Comparison of ENCODE assay signal across 9 cellular contexts in genomic region chr2:27071990-27072830, GRCh38. TPM values are rescaled to one million over a fixed set of nuclear protein-coding genes. Genes with fewer than 3 reads are reported as not detected.
DNase-seq lines count a peak whose midpoint lies in the region; ATAC-seq, FAIRE-seq and TF ChIP-seq lines count a peak whose summit lies in the region.
"Had no signal": no experiment of that assay in that cellular context is flagged by ENCODE, and none has a peak within 500 bp of the region (broad histone marks: within the 10 kb centered on the region; RNA-seq: fewer than 3 reads in every experiment).

No MANE protein-coding gene starts in this region.

- intact Hi-C loops in thyroid gland (cut with DNase I): loop anchor here (5.0 kb wide), 1 partner anchor 40 kb away; the partner anchor contains the start of gene TMEM214

- TF ChIP-seq RAD21 in H1 (IDR thresholded peaks at IDR 0.05 in 1 of 2, conservative IDR thresholded peaks at IDR 0.05 in 1 of 2; ENCODE audit: low read depth in 2 of 2, low read length in 2 of 2): no peak

- H3K4me1 ChIP-seq in H1 (replicated peaks in 1 of 4; ENCODE audit: control insufficient read depth in 3 of 4, insufficient read depth in 4 of 4, low read length in 3 of 4) (peaks cover 0 to 7% (median 4%) of the 10 kb centered on the region in 4 experiments; a peak in 5 of 7 replicates), mucosa of rectum (ENCODE audit: control insufficient read depth in 2 of 2, insufficient read depth in 2 of 2, low read length in 2 of 2) (peaks cover 22 to 28% of the 10 kb centered on the region in 2 donors), thyroid gland (peaks cover 21 to 37% of the 10 kb centered on the region in 2 donors)

- WGBS in H1 (ENCODE audit: extremely low coverage in 1 of 2, insufficient coverage in 1 of 2, insufficient read length in 1 of 2, insufficient replicate concordance in 2 of 2, low coverage in 1 of 2, low lambda C conversion rate in 2 of 2, missing lambda C conversion rate in 1 of 2), 2 experiments: 4% methylated on average over 30 of the region's 34 CpGs; no CpG with 5 or more reads in 1 of the 2 experiments
- WGBS in thyroid gland, 2 donors: 4 to 6% methylated on average over 24 to 31 of the region's 34 CpGs

- peaks cover 0 to 12% of the 10 kb centered on the region in 2 experiments; a peak in 3 of 4 replicates for H3K79me2 ChIP-seq in H1 (ENCODE audit: control insufficient read depth in 1 of 2, insufficient read depth in 2 of 2, low read length in 2 of 2)

- H3K27me3 ChIP-seq in H1 (replicated peaks in 1 of 4; ENCODE audit: control insufficient read depth in 3 of 4, extremely low read depth in 1 of 4, insufficient read depth in 3 of 4, low read length in 3 of 4) (0 out of 7 replicates have a peak, but pooled peaks cover 0 to 3% (median 0%) of the 10 kb centered on the region in 4 experiments), mucosa of rectum (ENCODE audit: control insufficient read depth in 2 of 2, insufficient read depth in 2 of 2, low read length in 2 of 2) (no peaks in the 10 kb centered on the region), thyroid gland (no peaks in the 10 kb centered on the region)

- H3K4me2 ChIP-seq in H1 (ENCODE audit: insufficient read depth in 1 of 2, low read depth in 2 of 2, low read length in 2 of 2): peak overlapping the region; percentile 85 to 99

- ATAC-seq in HG02763 (IDR thresholded peaks at IDR 0.05; ENCODE audit: unreplicated experiment): peak; percentile 27

- CTCF ChIA-PET in H1 (lab: Charles Lee; ENCODE audit: partially characterized antibody): interaction anchor here (0.8 to 2.7 kb wide), 12 partner anchors 9 to 169 kb away, joined by 3 to 20 read pairs (median 6); partner anchors contain the start of genes KHK and PREB

- peaks cover 12% of the 10 kb centered on the region; the same call in 1 of the 2 replicates for H3K79me1 ChIP-seq in H1 (ENCODE audit: low read depth, low read length)

- TF ChIP-seq EP300 in H1 (IDR thresholded peaks at IDR 0.05; ENCODE audit: borderline replicate concordance in 1 of 2, low read depth in 2 of 2, low read length in 2 of 2): no peak

- FAIRE-seq in H1 (lab: Jason Lieb, UNC): no peak
- FAIRE-seq: colon had no signal

- no peaks in the 10 kb centered on the region for H3K27me3 Mint-ChIP-seq in T-helper 1 cell treated with Interleukin-12 subunit alpha and Interleukin-12 subunit beta and Interleukin-4 antibody, amounts not matched to agents 30 μg/mL and 1 μg/mL, for 36 hours (ENCODE audit: low read depth)

- H3K23me2 ChIP-seq in H1 (ENCODE audit: low read depth, low read length): peaks cover 14% of the 10 kb centered on the region; the same call in 1 of the 2 replicates

- no peak overlapping the region for H2AK5ac ChIP-seq in H1 (ENCODE audit: low read depth, low read length)

- H4K5ac ChIP-seq in H1 (ENCODE audit: insufficient read length, low read depth, low read length): peak overlapping the region; percentile 51

- H3K36me3 ChIP-seq in H1 (ENCODE audit: control insufficient read depth in 2 of 4, insufficient read depth in 4 of 4, low read length in 3 of 4) (peaks cover 10 to 27% (median 16%) of the 10 kb centered on the region in 4 experiments; a peak in 7 of 8 replicates), mucosa of rectum (ENCODE audit: control insufficient read depth in 2 of 2, insufficient read depth in 2 of 2, low read length in 2 of 2) (peaks cover 18 to 20% of the 10 kb centered on the region in 2 donors), thyroid gland (peaks cover 0 to 9% of the 10 kb centered on the region in 2 donors)

- in situ Hi-C loops in GM13977 (cut with MboI; ENCODE audit: low pct_unique_long_range_greater_than_20kb, low sequenced_read_pairs, unreplicated experiment): no loop called here

- H3K4me3 ChIP-seq in H1 (ENCODE audit: extremely low read depth in 1 of 4, insufficient read depth in 2 of 4, low read depth in 3 of 4, low read length in 4 of 4) (peak overlapping the region; percentile 82 to 99 (median 93)), mucosa of rectum (ENCODE audit: low read length in 2 of 2) (peak overlapping the region; percentile 75 to 86), thyroid gland (replicated peaks in 1 of 3) (peak overlapping the region; percentile 40 to 80 (median 66))

- H4K20me1 ChIP-seq in H1 (replicated peaks in 1 of 2; ENCODE audit: control insufficient read depth in 1 of 2, insufficient read depth in 2 of 2, low read length in 2 of 2): peaks cover 0 to 6% of the 10 kb centered on the region in 2 experiments

- H3K14ac ChIP-seq in H1 (ENCODE audit: insufficient read length): no peak overlapping the region

- H2BK120ac ChIP-seq in H1 (replicated peaks; ENCODE audit: low read depth, low read length): no peak overlapping the region

- peak overlapping the region in 3 of 4 experiments; percentile 53 to 61 (median 58); a peak in 5 of 7 replicates for H3K9ac ChIP-seq in H1 (replicated peaks in 1 of 4; ENCODE audit: extremely low read depth in 1 of 4, low read depth in 3 of 4, low read length in 3 of 4)
- peak overlapping the region; percentile 60 to 75 for H3K9ac ChIP-seq in mucosa of rectum (ENCODE audit: low read depth in 1 of 2, low read length in 2 of 2)

- peak overlapping the region; percentile 66; the same call in 1 of the 2 replicates for H2BK5ac ChIP-seq in H1 (ENCODE audit: low read depth, low read length)

- H3K4ac ChIP-seq in H1 (replicated peaks; ENCODE audit: insufficient read length, low read depth, low read length): peak overlapping the region; percentile 27

- H3K9me3 ChIP-seq in H1 (ENCODE audit: insufficient read depth in 2 of 2, low read depth in 1 of 2, low read length in 1 of 2) (no peaks in the 10 kb centered on the region), mucosa of rectum (ENCODE audit: control insufficient read depth in 2 of 2, low read length in 2 of 2) (no peaks in the 10 kb centered on the region), thyroid gland (no peaks in the 10 kb centered on the region)

- no peak overlapping the region for H2BK15ac ChIP-seq in H1 (ENCODE audit: low read length)

- H3K56ac ChIP-seq in H1 (replicated peaks; ENCODE audit: insufficient read length, low read depth, low read length): peak overlapping the region; percentile 18

- peak overlapping the region; percentile 11; the same call in 1 of the 2 replicates for H3K27ac ChIP-seq in H1 (ENCODE audit: low read depth, low read length)
- H3K27ac ChIP-seq in mucosa of rectum (ENCODE audit: low read depth in 2 of 2, low read length in 2 of 2): peak overlapping the region; percentile 86 to 95
- peak overlapping the region; percentile 44 to 81 (median 77) for H3K27ac ChIP-seq in thyroid gland

- peak overlapping the region; percentile 83; the same call in 1 of the 2 replicates for H3K18ac ChIP-seq in H1 (ENCODE audit: extremely low read depth, low read length)

- H3K36me3 Mint-ChIP-seq in T-helper 1 cell treated with Interleukin-12 subunit alpha and Interleukin-12 subunit beta and Interleukin-4 antibody, amounts not matched to agents 30 μg/mL and 1 μg/mL, for 36 hours (ENCODE audit: low read depth): peaks cover 35% of the 10 kb centered on the region

- H2BK12ac ChIP-seq in H1 (ENCODE audit: low read depth, low read length): no peak overlapping the region

- TF ChIP-seq POLR2A in H1 (IDR thresholded peaks at IDR 0.05; ENCODE audit: control extremely low read depth in 1 of 2, low read depth in 2 of 2, low read length in 2 of 2) (no peak; a peak in 1 of 3 replicates), thyroid gland (IDR thresholded peaks at IDR 0.05) (no peak)

- no peak overlapping the region for H2BK20ac ChIP-seq in H1 (ENCODE audit: low read length)

- peaks cover 66% of the 10 kb centered on the region for H3K4me1 Mint-ChIP-seq in T-helper 1 cell treated with Interleukin-12 subunit alpha and Interleukin-12 subunit beta and Interleukin-4 antibody, amounts not matched to agents 30 μg/mL and 1 μg/mL, for 36 hours (ENCODE audit: low read depth)

- H3K4me3 Mint-ChIP-seq in T-helper 1 cell treated with Interleukin-12 subunit alpha and Interleukin-12 subunit beta and Interleukin-4 antibody, amounts not matched to agents 30 μg/mL and 1 μg/mL, for 36 hours: peak overlapping the region; percentile 83

- no peaks in the 10 kb centered on the region for H3K9me3 Mint-ChIP-seq in T-helper 1 cell treated with Interleukin-12 subunit alpha and Interleukin-12 subunit beta and Interleukin-4 antibody, amounts not matched to agents 30 μg/mL and 1 μg/mL, for 36 hours

- DNase-seq in GM13977 (ENCODE audit: low spot score) (peak; percentile 67), H1 (ENCODE audit: low read depth in 1 of 2, low spot score in 2 of 2) (peak in 1 of 2 experiments; percentile 67), thyroid gland (peak; percentile 48 to 49), COLO829 (ENCODE audit: low spot score) (no peak), glomerular visceral epithelial cell (ENCODE audit: extremely low spot score) (no peak)

- H4K8ac ChIP-seq in H1 (ENCODE audit: extremely low read depth, insufficient read depth, low read length): peak overlapping the region; percentile 43; the same call in 1 of the 2 replicates

- peak overlapping the region; percentile 70 for H4K91ac ChIP-seq in H1 (replicated peaks; ENCODE audit: insufficient read length, low read length)

- POLR2A ChIA-PET in H1 (lab: Charles Lee; ENCODE audit: partially characterized antibody): interaction anchor here (0.6 to 18.5 kb wide), 12 partner anchors 11 to 145 kb away, joined by 3 to 441 read pairs (median 4); partner anchors contain the start of genes ABHD1, AGBL5, CAD and TMEM214

- no peak overlapping the region for H3K23ac ChIP-seq in H1 (ENCODE audit: insufficient read length)

- H2AFZ ChIP-seq in H1 (ENCODE audit: low read length): no peak overlapping the region

- TF ChIP-seq CTCF in GM13977 (IDR thresholded peaks at IDR 0.05; ENCODE audit: extremely low read depth, insufficient read depth, missing control alignments): no peak
- TF ChIP-seq CTCF in H1 (IDR thresholded peaks at IDR 0.05; ENCODE audit: control extremely low read depth in 1 of 3, insufficient read depth in 1 of 3, low read depth in 1 of 3, low read length in 3 of 3): no peak
- TF ChIP-seq CTCF in thyroid gland (IDR thresholded peaks at IDR 0.05): no peak

- peak overlapping the region; percentile 88 for H3K27ac Mint-ChIP-seq in T-helper 1 cell treated with Interleukin-12 subunit alpha and Interleukin-12 subunit beta and Interleukin-4 antibody, amounts not matched to agents 30 μg/mL and 1 μg/mL, for 36 hours

RNA-seq across cellular contexts. Expression of gene OST4, which starts 0.8 kb away (rescaled TPM):
- 212 and 225 TPM in 2 replicates for total RNA-seq in H1 (2021; fragmentation: NEBNext Ultra II Directional; extraction: Animal tissue kit (Norgen Biotek cat#: 25700))
- 865 and 906 TPM in 2 replicates for polyA plus RNA-seq in H1 (2011; rRNA removed)
- 368 TPM for polyA plus RNA-seq in H1 (2011; cell fraction: cytosol; rRNA removed)
- polyA plus RNA-seq in H1 (2011; cell fraction: nucleus; rRNA removed): 358 TPM
- 242 to 359 TPM (median 313 TPM) in 4 replicates for polyA plus RNA-seq in H1 (2012, experiment 1 of 2)
- polyA plus RNA-seq in H1 (2012, experiment 2 of 2): 550 TPM
- 754 TPM for polyA plus RNA-seq in H1 (2013, experiment 1 of 2)
- 766 TPM for polyA plus RNA-seq in H1 (2013, experiment 2 of 2)
- 164 and 185 TPM in 2 replicates for polyA minus RNA-seq in H1 (2011; rRNA and poly(A)+ RNA removed)
- 376 TPM for polyA minus RNA-seq in H1 (2011; cell fraction: cytosol; rRNA and poly(A)+ RNA removed)
- 147 TPM for polyA minus RNA-seq in H1 (2011; cell fraction: nucleus; rRNA and poly(A)+ RNA removed)
- total RNA-seq in thyroid gland: 100 to 1,000 TPM; 235 to 467 (median 261) TPM

RNA-seq across cellular contexts. Expression of gene EMILIN1, which starts 6.2 kb away (rescaled TPM):
- 2.9 and 3.0 TPM in 2 replicates for total RNA-seq in H1 (2021; fragmentation: NEBNext Ultra II Directional; extraction: Animal tissue kit (Norgen Biotek cat#: 25700))
- polyA plus RNA-seq in H1 (2011; rRNA removed): 1.9 and 3.1 TPM in 2 replicates
- 2.0 TPM for polyA plus RNA-seq in H1 (2011; cell fraction: cytosol; rRNA removed)
- polyA plus RNA-seq in H1 (2011; cell fraction: nucleus; rRNA removed): 2.9 TPM
- 0.61 to 2.3 TPM (median 1.8 TPM) in 4 replicates for polyA plus RNA-seq in H1 (2012, experiment 1 of 2)
- polyA plus RNA-seq in H1 (2012, experiment 2 of 2): 1.1 TPM
- 3.0 TPM for polyA plus RNA-seq in H1 (2013, experiment 1 of 2)
- polyA plus RNA-seq in H1 (2013, experiment 2 of 2): 2.4 TPM
- polyA minus RNA-seq in H1 (2011; rRNA and poly(A)+ RNA removed): 0.28 and 0.66 TPM in 2 replicates
- polyA minus RNA-seq in H1 (2011; cell fraction: cytosol; rRNA and poly(A)+ RNA removed): 1.9 TPM
- 1.8 TPM for polyA minus RNA-seq in H1 (2011; cell fraction: nucleus; rRNA and poly(A)+ RNA removed)
- 10 to 100 TPM; 18.6 to 45.4 (median 29.3) TPM for total RNA-seq in thyroid gland

RNA-seq across cellular contexts. Expression of gene KHK, which starts 14.4 kb away (rescaled TPM):
- total RNA-seq in H1 (2021; fragmentation: NEBNext Ultra II Directional; extraction: Animal tissue kit (Norgen Biotek cat#: 25700)): 17.7 and 20.5 TPM in 2 replicates
- 11.0 and 14.5 TPM in 2 replicates for polyA plus RNA-seq in H1 (2011; rRNA removed)
- 10.0 TPM for polyA plus RNA-seq in H1 (2011; cell fraction: cytosol; rRNA removed)
- polyA plus RNA-seq in H1 (2011; cell fraction: nucleus; rRNA removed): 17.9 TPM
- polyA plus RNA-seq in H1 (2012, experiment 1 of 2): 15.1 to 19.4 TPM (median 16.9 TPM) in 4 replicates
- 12.6 TPM for polyA plus RNA-seq in H1 (2012, experiment 2 of 2)
- polyA plus RNA-seq in H1 (2013, experiment 1 of 2): 7.6 TPM
- 7.1 TPM for polyA plus RNA-seq in H1 (2013, experiment 2 of 2)
- 6.8 and 9.2 TPM in 2 replicates for polyA minus RNA-seq in H1 (2011; rRNA and poly(A)+ RNA removed)
- 2.9 TPM for polyA minus RNA-seq in H1 (2011; cell fraction: cytosol; rRNA and poly(A)+ RNA removed)
- 3.9 TPM for polyA minus RNA-seq in H1 (2011; cell fraction: nucleus; rRNA and poly(A)+ RNA removed)
- 1 to 10 TPM in 3 of 4 donors, under 1 TPM in 1; 0.44 to 2.3 (median 1.7) TPM for total RNA-seq in thyroid gland

RNA-seq across cellular contexts. Expression of gene AGBL5, which starts 20.7 kb away (rescaled TPM):
- total RNA-seq in H1 (2021; fragmentation: NEBNext Ultra II Directional; extraction: Animal tissue kit (Norgen Biotek cat#: 25700)): 45.4 and 51.0 TPM in 2 replicates
- polyA plus RNA-seq in H1 (2011; rRNA removed): 62.0 and 82.0 TPM in 2 replicates
- 61.5 TPM for polyA plus RNA-seq in H1 (2011; cell fraction: cytosol; rRNA removed)
- polyA plus RNA-seq in H1 (2011; cell fraction: nucleus; rRNA removed): 68.2 TPM
- polyA plus RNA-seq in H1 (2012, experiment 1 of 2): 45.8 to 52.7 TPM (median 47.1 TPM) in 4 replicates
- 50.1 TPM for polyA plus RNA-seq in H1 (2012, experiment 2 of 2)
- polyA plus RNA-seq in H1 (2013, experiment 1 of 2): 31.9 TPM
- polyA plus RNA-seq in H1 (2013, experiment 2 of 2): 32.3 TPM
- 77.2 and 83.3 TPM in 2 replicates for polyA minus RNA-seq in H1 (2011; rRNA and poly(A)+ RNA removed)
- polyA minus RNA-seq in H1 (2011; cell fraction: cytosol; rRNA and poly(A)+ RNA removed): 35.4 TPM
- polyA minus RNA-seq in H1 (2011; cell fraction: nucleus; rRNA and poly(A)+ RNA removed): 32.2 TPM
- total RNA-seq in thyroid gland: 10 to 100 TPM; 29.1 to 40.0 (median 31.6) TPM

RNA-seq across cellular contexts. Expression of gene TMEM214, which starts 39.4 kb away (rescaled TPM):
- 49.7 and 52.7 TPM in 2 replicates for total RNA-seq in H1 (2021; fragmentation: NEBNext Ultra II Directional; extraction: Animal tissue kit (Norgen Biotek cat#: 25700))
- polyA plus RNA-seq in H1 (2011; rRNA removed): 71.0 and 100 TPM in 2 replicates
- polyA plus RNA-seq in H1 (2011; cell fraction: cytosol; rRNA removed): 36.9 TPM
- polyA plus RNA-seq in H1 (2011; cell fraction: nucleus; rRNA removed): 132 TPM
- 25.4 to 43.5 TPM (median 38.6 TPM) in 4 replicates for polyA plus RNA-seq in H1 (2012, experiment 1 of 2)
- polyA plus RNA-seq in H1 (2012, experiment 2 of 2): 33.3 TPM
- 52.6 TPM for polyA plus RNA-seq in H1 (2013, experiment 1 of 2)
- 57.2 TPM for polyA plus RNA-seq in H1 (2013, experiment 2 of 2)
- 81.3 and 92.0 TPM in 2 replicates for polyA minus RNA-seq in H1 (2011; rRNA and poly(A)+ RNA removed)
- polyA minus RNA-seq in H1 (2011; cell fraction: cytosol; rRNA and poly(A)+ RNA removed): 34.3 TPM
- 54.0 TPM for polyA minus RNA-seq in H1 (2011; cell fraction: nucleus; rRNA and poly(A)+ RNA removed)
- total RNA-seq in thyroid gland: 10 to 100 TPM; 43.3 to 93.8 (median 78.9) TPM

Comparison
In these comparisons a context has a peak if more than half of its experiments do, and no peak if none do; other contexts are left out.
1. DNase-seq: peak in GM13977 (single experiment) and thyroid gland (2 of 2); none in COLO829 (single experiment) and glomerular visceral epithelial cell (single experiment).
2. H3K27ac ChIP-seq: peak in every context shown above with its lines; median percentile 90 in mucosa of rectum; 77 in thyroid gland; 11 in H1.
3. Peak in every context shown above with its lines, with median percentiles within 50 percentile points of each other: H3K4me3 ChIP-seq.